ENCODE assay signal across 19 cellular contexts in genomic region chr9:4575997-4576396, GRCh38.
"Had no signal": no experiment of that assay in that cellular context is flagged by ENCODE, and none has a peak within 500 bp of the region (broad histone marks: within the 10 kb centered on the region; RNA-seq: fewer than 3 reads in every experiment).

No MANE protein-coding gene starts in this region.

- H3K27ac Mint-ChIP-seq: dendritic cell treated with granulocyte-macrophage colony-stimulating factor and Interleukin-4, amounts not matched to agents 40 ng/mL and 50 ng/mL, for 4 days; endodermal cell; memory B cell; mesothelial cell of epicardium; natural killer cell; type B pancreatic cell had no signal

- ATAC-seq: foreskin keratinocyte, lower lobe of right lung, natural killer cell had no signal

- H3K4me1 ChIP-seq: foreskin keratinocyte, lower lobe of right lung, stomach had no signal

- H3K9me3 ChIP-seq: lower lobe of right lung, right atrium auricular region, stomach, thoracic aorta had no signal

- H3K36me3 Mint-ChIP-seq: memory B cell, mesothelial cell of epicardium, natural killer cell had no signal

- H3K27ac ChIP-seq: foreskin keratinocyte, hepatocyte, lower lobe of right lung, right atrium auricular region, stomach, thoracic aorta had no signal

- DNase-seq: endodermal cell; erythroblast; foreskin keratinocyte; lower lobe of right lung; natural killer cell; posterior cingulate gyrus; small intestine; stimulated activated CD4-positive, alpha-beta T cell treated with anti-CD3 and anti-CD28 coated beads, Interleukin-12 subunit alpha, Interleukin-12 subunit beta, amount 100 ng/mL, for 4 hours; stimulated activated naive CD4-positive, alpha-beta T cell; stomach; substantia nigra had no signal

- H3K9me3 Mint-ChIP-seq: dendritic cell treated with granulocyte-macrophage colony-stimulating factor and Interleukin-4, amounts not matched to agents 40 ng/mL and 50 ng/mL, for 4 days; endodermal cell; memory B cell; mesothelial cell of epicardium; natural killer cell; neural crest cell; type B pancreatic cell had no signal

- H3K36me3 ChIP-seq: right atrium auricular region, thoracic aorta had no signal

- H3K4me3 Mint-ChIP-seq: dendritic cell treated with granulocyte-macrophage colony-stimulating factor and Interleukin-4, amounts not matched to agents 40 ng/mL and 50 ng/mL, for 4 days; endodermal cell; memory B cell; mesothelial cell of epicardium; natural killer cell; neural crest cell; type B pancreatic cell had no signal

- H3K4me3 ChIP-seq: hepatocyte, lower lobe of right lung, right atrium auricular region, stomach, thoracic aorta had no signal

- H3K27me3 Mint-ChIP-seq: dendritic cell treated with granulocyte-macrophage colony-stimulating factor and Interleukin-4, amounts not matched to agents 40 ng/mL and 50 ng/mL, for 4 days; type B pancreatic cell had no signal

- H3K27me3 ChIP-seq: foreskin keratinocyte, hepatocyte, right atrium auricular region, stomach had no signal

- H3K4me1 Mint-ChIP-seq: memory B cell, neural crest cell had no signal
